Comparison of ENCODE assay signal across 8 cellular contexts in genomic region chr1:184052194-184052559, GRCh38. TPM values are rescaled to one million over a fixed set of nuclear protein-coding genes. Genes with fewer than 3 reads are reported as not detected.
A peak's percentile ranks its signal among the peaks of the same experiment; 100 is the strongest.
DNase-seq lines count a peak whose midpoint lies in the region; ATAC-seq and TF ChIP-seq lines count a peak whose summit lies in the region.

No MANE protein-coding gene starts in this region.

- H3K9ac ChIP-seq in Karpas-422 (ENCODE audit: low read length), result peak overlapping the region; percentile 86

- peak overlapping the region; percentile 59 for H2AFZ ChIP-seq in Karpas-422 (ENCODE audit: low read length)

- CTCF ChIA-PET in CD8-positive, alpha-beta T cell (lab: Charles Lee), result interaction anchor here (1.8 to 2.5 kb wide), 2 partner anchors 9 to 136 kb away, joined by 7 to 14 read pairs; no protein-coding TSS in a partner anchor

- no peak for TF ChIP-seq CTCF in CD8-positive, alpha-beta T cell (IDR thresholded peaks at IDR 0.05)
- no peak for TF ChIP-seq CTCF in chondrocyte (IDR thresholded peaks at IDR 0.05)
- TF ChIP-seq CTCF in natural killer cell (IDR thresholded peaks at IDR 0.05), result no peak

- no peaks in the 10 kb centered on the region for H3K36me3 ChIP-seq in CD8-positive, alpha-beta T cell (ENCODE audit: insufficient read depth, low read length)
- peaks cover 3% of the 10 kb centered on the region; the same call in 1 of the 2 replicates for H3K36me3 ChIP-seq in Karpas-422 (ENCODE audit: insufficient read depth, low read length)

- DNase-seq in CD8-positive, alpha-beta T cell, result no peak
- no peak for DNase-seq in Karpas-422
- DNase-seq in chondrocyte (ENCODE audit: low spot score), result no peak
- no peak for DNase-seq in natural killer cell
- DNase-seq in left colon, result no peak
- no peak for DNase-seq in mucosa of gallbladder (ENCODE audit: low spot score)
- DNase-seq in Ammon's horn (ENCODE audit: low spot score), result no peak
- DNase-seq in GOT3 (lab: John Stamatoyannopoulos, UW), result no peak

- peak overlapping the region; percentile 88 for H3K4me2 ChIP-seq in Karpas-422 (ENCODE audit: low read depth, low read length, poor library complexity, severe bottlenecking)

- peaks cover 4% of the 10 kb centered on the region; the same call in 1 of the 2 replicates for H3K79me2 ChIP-seq in Karpas-422 (ENCODE audit: low read length)

- H3K27me3 ChIP-seq in CD8-positive, alpha-beta T cell (ENCODE audit: insufficient read depth, low read length), result no peaks in the 10 kb centered on the region
- peaks cover 5% of the 10 kb centered on the region; the same call in 1 of the 2 replicates for H3K27me3 ChIP-seq in Karpas-422 (ENCODE audit: low read length)

- no peaks in the 10 kb centered on the region for H3K9me3 Mint-ChIP-seq in CD8-positive, alpha-beta T cell
- H3K9me3 Mint-ChIP-seq in chondrocyte (ENCODE audit: low read depth) (peaks cover 3% of the 10 kb centered on the region), natural killer cell (no peaks in the 10 kb centered on the region)

- no peaks in the 10 kb centered on the region for H3K9me2 ChIP-seq in Karpas-422 (replicated peaks; ENCODE audit: insufficient read depth, low read length)

- H3K27ac ChIP-seq in CD8-positive, alpha-beta T cell (ENCODE audit: low read depth, low read length), result peak overlapping the region; percentile 66
- peak overlapping the region; percentile 35; the same call in 1 of the 2 replicates for H3K27ac ChIP-seq in Karpas-422 (ENCODE audit: low read length)

- H3K4me1 ChIP-seq in CD8-positive, alpha-beta T cell (ENCODE audit: insufficient read depth, low read length), result peaks cover 21% of the 10 kb centered on the region
- H3K4me1 ChIP-seq in Karpas-422 (ENCODE audit: low read length), result peaks cover 18% of the 10 kb centered on the region

- intact Hi-C loops in CD8-positive, alpha-beta T cell (cut with DNase I, micrococcal nuclease), result loop anchor here (5.0 to 10.0 kb wide), 3 partner anchors 415 to 1103 kb away; partner anchors contain the start of genes ARPC5 (in 1 of the 2), SMG7 (in 1 of the 2), SWT1 (in 1 of the 2) and TRMT1L (in 1 of the 2)
- intact Hi-C loops in natural killer cell (cut with micrococcal nuclease), result loop anchor here (5.0 to 10.0 kb wide), 2 partner anchors 95 to 333 kb away; partner anchors contain the start of gene C1orf21
- intact Hi-C loops in left colon (cut with DNase I, micrococcal nuclease), result no loop called here

- H3K9me3 ChIP-seq in CD8-positive, alpha-beta T cell (ENCODE audit: low read length), result no peaks in the 10 kb centered on the region
- no peaks in the 10 kb centered on the region for H3K9me3 ChIP-seq in Karpas-422 (ENCODE audit: low read length)

- POLR2A ChIA-PET in CD8-positive, alpha-beta T cell (lab: Charles Lee), result interaction anchor here (0.6 to 2.7 kb wide), 6 partner anchors 13 to 1480 kb away, joined by 3 to 19 read pairs (median 5); no protein-coding TSS in a partner anchor

- H3K4me1 Mint-ChIP-seq in CD8-positive, alpha-beta T cell (ENCODE audit: low read depth), result peaks cover 53% of the 10 kb centered on the region
- H3K4me1 Mint-ChIP-seq in chondrocyte (ENCODE audit: low read depth) (peaks cover 51% of the 10 kb centered on the region), natural killer cell (peaks cover 42 to 43% of the 10 kb centered on the region in 2 donors)

- no peak for ATAC-seq in CD8-positive, alpha-beta T cell
- ATAC-seq in natural killer cell (no peak), left colon (no peak)

- H3K36me3 Mint-ChIP-seq in CD8-positive, alpha-beta T cell, result peaks cover 31% of the 10 kb centered on the region
- peaks cover 13% of the 10 kb centered on the region for H3K36me3 Mint-ChIP-seq in chondrocyte (ENCODE audit: low read depth)
- H3K36me3 Mint-ChIP-seq in natural killer cell, result no peaks in the 10 kb centered on the region

- H3K27me3 Mint-ChIP-seq in CD8-positive, alpha-beta T cell (ENCODE audit: low read depth), result peaks cover 10% of the 10 kb centered on the region
- H3K27me3 Mint-ChIP-seq in chondrocyte (ENCODE audit: low read depth) (no peaks in the 10 kb centered on the region), natural killer cell (ENCODE audit: low read depth in 2 of 2) (peaks cover 12 to 22% of the 10 kb centered on the region in 2 donors)

- peak overlapping the region; percentile 86 for H3K4me3 ChIP-seq in CD8-positive, alpha-beta T cell (ENCODE audit: low read depth, low read length)
- H3K4me3 ChIP-seq in Karpas-422 (ENCODE audit: low read length), result peak overlapping the region; percentile 79

- peak overlapping the region; percentile 98 for H3K4me3 Mint-ChIP-seq in CD8-positive, alpha-beta T cell
- H3K4me3 Mint-ChIP-seq in chondrocyte (ENCODE audit: unreplicated experiment), result peak overlapping the region; percentile 99
- H3K4me3 Mint-ChIP-seq in natural killer cell, result peak overlapping the region; percentile 98

- no peaks in the 10 kb centered on the region for H4K20me1 ChIP-seq in Karpas-422 (ENCODE audit: insufficient read depth, low read depth, low read length)

- H3K27ac Mint-ChIP-seq in CD8-positive, alpha-beta T cell, result peak overlapping the region; percentile 98
- peak overlapping the region; percentile 99 for H3K27ac Mint-ChIP-seq in chondrocyte (ENCODE audit: unreplicated experiment)
- H3K27ac Mint-ChIP-seq in natural killer cell, result peak overlapping the region; percentile 90 to 93

RNA-seq across cellular contexts. Expression of gene TSEN15, which starts 0.6 kb away (rescaled TPM):
- total RNA-seq in CD8-positive, alpha-beta T cell, result 10 to 100 TPM; 14.8 to 15.9 TPM
- 46.2 and 79.7 TPM in 2 replicates for total RNA-seq in Karpas-422 (2014; rRNA removed; shearing (Covaris generic); ENCODE audit: low replicate concordance)
- 38.8 to 41.5 TPM (median 40.6 TPM) in 3 replicates for total RNA-seq in chondrocyte
- total RNA-seq in natural killer cell, result 10 to 100 TPM; 29.5 to 52.9 (median 34.3) TPM
- 10 to 100 TPM in 1 of 2 donors, 1 to 10 TPM in 1; 9.5 to 11.1 TPM for total RNA-seq in left colon
- total RNA-seq in mucosa of gallbladder, result 20.8 TPM

RNA-seq across cellular contexts. Expression of gene COLGALT2, which starts 14.6 kb away (rescaled TPM):
- total RNA-seq in CD8-positive, alpha-beta T cell, result under 1 TPM; 0.31 to 0.38 TPM
- 0.04 TPM in 1 of 2 replicates, not detected in the other for total RNA-seq in Karpas-422 (2014; rRNA removed; shearing (Covaris generic); ENCODE audit: low replicate concordance)
- total RNA-seq in chondrocyte (3.4 to 8.8 TPM (median 8.1 TPM) in 3 replicates), natural killer cell (10 to 100 TPM in 1 of 3 donors, 1 to 10 TPM in 2; 1.4 to 13.5 (median 7.5) TPM), left colon (under 1 TPM; 0.12 to 0.64 TPM), mucosa of gallbladder (4.6 TPM)

Comparison
In these comparisons a context has a peak if more than half of its experiments do, and no peak if none do; other contexts are left out.
1. intact Hi-C loops: an anchor here in CD8-positive, alpha-beta T cell (5.0 to 10.0 kb wide) and natural killer cell (5.0 to 10.0 kb wide); none called in left colon.